18 cellular contexts compared by ENCODE assay signal in the genomic region with DNA sequence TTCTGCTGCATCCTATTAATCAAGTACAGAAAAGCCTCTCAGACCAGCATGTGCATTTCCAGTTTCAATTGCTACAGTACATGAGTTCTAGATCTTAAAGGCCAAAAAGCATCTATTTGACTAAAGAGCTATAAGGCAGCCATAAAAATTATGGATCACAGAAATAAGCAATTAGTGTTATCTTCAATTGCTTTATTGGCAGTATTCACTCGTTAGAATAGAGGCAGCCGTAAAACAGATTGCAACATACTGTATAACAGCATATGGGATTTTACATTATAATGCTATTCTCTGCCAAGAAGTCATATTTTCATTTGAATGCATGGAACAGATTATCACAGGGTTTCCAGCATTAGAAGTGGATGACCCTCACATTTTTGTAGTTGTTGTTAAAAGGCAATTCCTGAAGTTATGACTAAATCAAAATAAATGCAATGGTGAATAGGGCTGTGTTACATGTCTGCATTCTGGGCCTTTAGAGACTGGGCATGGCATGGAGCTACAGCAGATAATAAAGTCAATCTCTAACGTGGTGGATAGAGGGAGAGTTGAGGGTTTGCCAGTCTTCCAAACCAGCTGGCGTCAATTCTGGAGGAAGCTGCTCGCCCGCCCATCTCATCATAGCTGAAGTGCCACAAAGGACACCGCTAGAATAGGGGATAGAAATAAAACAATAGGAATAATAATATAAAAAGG.
DNase-seq lines count a peak whose midpoint lies in the region; ATAC-seq and TF ChIP-seq lines count a peak whose summit lies in the region.
"Had no signal": no experiment of that assay in that cellular context is flagged by ENCODE, and none has a peak within 500 bp of the region (broad histone marks: within the 10 kb centered on the region; RNA-seq: fewer than 3 reads in every experiment).

No MANE protein-coding gene starts in this region.

- no peak for ATAC-seq in stimulated activated naive B cell treated with anti-CD40 and anti-IgM and Interleukin-4, amounts not matched to agents 10 μg/mL and 1 μg/mL and 100 μg/mL, for 72 hours (replicated peaks)
- no peak for ATAC-seq in GM18505 (IDR thresholded peaks at IDR 0.05; ENCODE audit: unreplicated experiment)
- no peak for ATAC-seq in HG03565 (IDR thresholded peaks at IDR 0.05; ENCODE audit: unreplicated experiment)
- ATAC-seq: HCT116, Panc1, SK-N-SH treated with all-trans-retinoic acid at 6 μM for 48 hours had no signal

- no peak overlapping the region for H3K4me3 Mint-ChIP-seq in stimulated activated naive B cell treated with anti-CD40 and anti-IgM and Interleukin-4, amounts not matched to agents 10 μg/mL and 1 μg/mL and 100 μg/mL, for 72 hours
- H3K4me3 Mint-ChIP-seq: CD14-positive monocyte had no signal

- DNase-seq in EL = peak; percentile 57
- peak; percentile 97 for DNase-seq in NCI-H1694 treated with DMSO at 0.1 percent for 48 hours (lab: John Stamatoyannopoulos, UW)
- DNase-seq in fibroblast of the conjunctiva (ENCODE audit: low read depth) = peak; percentile 10
- DNase-seq in stimulated activated naive B cell treated with anti-CD40 and anti-IgM and Interleukin-4, amounts not matched to agents 10 μg/mL and 1 μg/mL and 100 μg/mL, for 72 hours = no peak
- DNase-seq in erythroblast (lab: John Stamatoyannopoulos, UW) = no peak
- no peak for DNase-seq in activated CD8-positive, alpha-beta memory T cell treated with anti-CD3 and anti-CD28 coated beads, Interleukin-2, amount 50 U/mL, for 4 hours
- DNase-seq: Caco-2, GF-D8, NCI-H1092, NCI-H187, NCI-H748 treated with DMSO at 0.1 percent for 48 hours, SHP77 had no signal

- TF ChIP-seq POLR2A in GM18505 (IDR thresholded peaks at IDR 0.05; ENCODE audit: borderline replicate concordance, extremely low read depth, insufficient read depth, insufficient read length) = no peak
- no peak for TF ChIP-seq POLR2A in erythroblast (IDR thresholded peaks at IDR 0.05; ENCODE audit: low read length)

- peaks cover 0 to 2% of the 10 kb centered on the region in 2 donors for H3K36me3 Mint-ChIP-seq in stimulated activated naive B cell treated with anti-CD40 and anti-IgM and Interleukin-4, amounts not matched to agents 10 μg/mL and 1 μg/mL and 100 μg/mL, for 72 hours
- H3K36me3 Mint-ChIP-seq: CD14-positive monocyte had no signal

- peaks cover 0 to 2% of the 10 kb centered on the region in 2 donors for H3K9me3 Mint-ChIP-seq in stimulated activated naive B cell treated with anti-CD40 and anti-IgM and Interleukin-4, amounts not matched to agents 10 μg/mL and 1 μg/mL and 100 μg/mL, for 72 hours
- H3K9me3 Mint-ChIP-seq: CD14-positive monocyte had no signal

- H3K4me1 Mint-ChIP-seq in stimulated activated naive B cell treated with anti-CD40 and anti-IgM and Interleukin-4, amounts not matched to agents 10 μg/mL and 1 μg/mL and 100 μg/mL, for 72 hours = peaks cover 22 to 41% of the 10 kb centered on the region in 2 donors

- H3K27ac Mint-ChIP-seq in stimulated activated naive B cell treated with anti-CD40 and anti-IgM and Interleukin-4, amounts not matched to agents 10 μg/mL and 1 μg/mL and 100 μg/mL, for 72 hours = peak overlapping the region; percentile 21

- H3K27me3 Mint-ChIP-seq in stimulated activated naive B cell treated with anti-CD40 and anti-IgM and Interleukin-4, amounts not matched to agents 10 μg/mL and 1 μg/mL and 100 μg/mL, for 72 hours = no peaks in the 10 kb centered on the region

Comparison
In these comparisons a context has a peak if more than half of its experiments do, and no peak if none do; other contexts are left out.
1. DNase-seq: peak in EL (single experiment), NCI-H1694 treated with DMSO at 0.1 percent for 48 hours (single experiment) and fibroblast of the conjunctiva (single experiment); none in stimulated activated naive B cell treated with anti-CD40 and anti-IgM and Interleukin-4, amounts not matched to agents 10 μg/mL and 1 μg/mL and 100 μg/mL, for 72 hours (single experiment), erythroblast (0 of 2) and activated CD8-positive, alpha-beta memory T cell treated with anti-CD3 and anti-CD28 coated beads, Interleukin-2, amount 50 U/mL, for 4 hours (single experiment).